11 cellular contexts compared by ENCODE assay signal in the genomic region with DNA sequence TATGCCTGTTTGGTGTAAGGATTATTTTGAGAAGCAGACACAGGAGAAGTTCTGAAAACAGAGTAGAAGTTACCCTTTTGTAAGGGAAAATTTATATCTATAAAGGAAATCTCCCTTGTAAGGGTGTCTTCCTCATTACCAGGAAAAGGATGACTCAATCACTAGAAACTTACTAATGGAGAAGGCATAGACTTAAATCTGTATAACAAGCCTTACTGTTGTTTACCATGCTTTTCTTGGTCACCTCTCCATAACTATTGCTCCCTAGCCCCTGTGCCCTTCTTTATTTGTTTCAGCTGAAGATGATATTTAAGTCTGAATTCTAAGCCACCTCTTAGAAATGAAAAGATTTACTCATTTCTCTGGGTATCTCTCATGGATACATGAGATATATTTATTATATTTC.
A peak's percentile ranks its signal among the peaks of the same experiment; 100 is the strongest.
DNase-seq lines count a peak whose midpoint lies in the region; ATAC-seq and TF ChIP-seq lines count a peak whose summit lies in the region.
"Had no signal": no experiment of that assay in that cellular context is flagged by ENCODE, and none has a peak within 500 bp of the region (broad histone marks: within the 10 kb centered on the region; RNA-seq: fewer than 3 reads in every experiment).

No MANE protein-coding gene starts in this region.

- CTCF ChIA-PET in activated naive CD4-positive, alpha-beta T cell treated with anti-CD3 and anti-CD28 coated beads, Interleukin-2, amount 10 ng/mL, durations not matched to agents 7 days and 5 days (lab: Charles Lee), result no interaction called here

- H3K4me1 ChIP-seq in upper lobe of right lung, result peaks cover 26% of the 10 kb centered on the region

- H3K9me3 ChIP-seq in upper lobe of right lung, result no peaks in the 10 kb centered on the region
- H3K9me3 ChIP-seq: right atrium auricular region had no signal

- H3K27ac Mint-ChIP-seq in activated naive CD4-positive, alpha-beta T cell treated with anti-CD3 and anti-CD28 coated beads, Interleukin-2, amount 10 ng/mL, durations not matched to agents 7 days and 5 days, result peak overlapping the region; percentile 78

- no peaks in the 10 kb centered on the region for H3K36me3 ChIP-seq in upper lobe of right lung
- H3K36me3 ChIP-seq: right atrium auricular region had no signal

- peak; percentile 30 for ATAC-seq in upper lobe of right lung

- H3K27me3 ChIP-seq in upper lobe of right lung, result no peaks in the 10 kb centered on the region
- H3K27me3 ChIP-seq: right atrium auricular region had no signal

- no peaks in the 10 kb centered on the region for H3K27me3 Mint-ChIP-seq in activated naive CD4-positive, alpha-beta T cell treated with anti-CD3 and anti-CD28 coated beads, Interleukin-2, amount 10 ng/mL, durations not matched to agents 7 days and 5 days

- peaks cover 86% of the 10 kb centered on the region for H3K4me1 Mint-ChIP-seq in activated naive CD4-positive, alpha-beta T cell treated with anti-CD3 and anti-CD28 coated beads, Interleukin-2, amount 10 ng/mL, durations not matched to agents 7 days and 5 days

- H3K9me3 Mint-ChIP-seq in activated naive CD4-positive, alpha-beta T cell treated with anti-CD3 and anti-CD28 coated beads, Interleukin-2, amount 10 ng/mL, durations not matched to agents 7 days and 5 days, result no peaks in the 10 kb centered on the region

- H3K27ac ChIP-seq in upper lobe of right lung, result no peak overlapping the region
- H3K27ac ChIP-seq: right atrium auricular region had no signal

- TF ChIP-seq CTCF in epithelial cell of esophagus (IDR thresholded peaks at IDR 0.05; ENCODE audit: insufficient read depth, low read depth, low read length, missing control alignments) (no peak), upper lobe of right lung (IDR thresholded peaks at IDR 0.05) (no peak)

- H3K36me3 Mint-ChIP-seq in activated naive CD4-positive, alpha-beta T cell treated with anti-CD3 and anti-CD28 coated beads, Interleukin-2, amount 10 ng/mL, durations not matched to agents 7 days and 5 days, result peaks cover 46% of the 10 kb centered on the region

- H3K4me3 ChIP-seq in epithelial cell of esophagus (ENCODE audit: low read length) (no peak overlapping the region), upper lobe of right lung (no peak overlapping the region)
- H3K4me3 ChIP-seq: right atrium auricular region had no signal

- peak overlapping the region; percentile 1 for H3K4me3 Mint-ChIP-seq in activated naive CD4-positive, alpha-beta T cell treated with anti-CD3 and anti-CD28 coated beads, Interleukin-2, amount 10 ng/mL, durations not matched to agents 7 days and 5 days

- no peak for DNase-seq in activated naive CD4-positive, alpha-beta T cell treated with anti-CD3 and anti-CD28 coated beads, Interleukin-2, amount 10 ng/mL, durations not matched to agents 7 days and 5 days
- DNase-seq in activated naive CD4-positive, alpha-beta T cell (lab: John Stamatoyannopoulos, UW), result no peak
- DNase-seq in SW480 (ENCODE audit: low spot score) (peak; percentile 48), epithelial cell of esophagus (ENCODE audit: low read depth) (peak; percentile 46), upper lobe of right lung (no peak), NOMO-1 treated with dmso at 0.1 percent for 144 hours (lab: John Stamatoyannopoulos, UW; ENCODE audit: unreplicated experiment) (no peak), anterior cingulate cortex (lab: John Stamatoyannopoulos, UW) (no peak)
- no peak for DNase-seq in stimulated activated naive CD4-positive, alpha-beta T cell (lab: John Stamatoyannopoulos, UW)
- DNase-seq: COR-L47; effector CD4-positive, alpha-beta T cell had no signal

- intact Hi-C loops in upper lobe of right lung (cut with DNase I), result no loop called here

Comparison
In these comparisons a context has a peak if more than half of its experiments do, and no peak if none do; other contexts are left out.
1. DNase-seq: peak in SW480 (single experiment) and epithelial cell of esophagus (single experiment); none in activated naive CD4-positive, alpha-beta T cell treated with anti-CD3 and anti-CD28 coated beads, Interleukin-2, amount 10 ng/mL, durations not matched to agents 7 days and 5 days (single experiment), activated naive CD4-positive, alpha-beta T cell (0 of 4), upper lobe of right lung (single experiment), NOMO-1 treated with dmso at 0.1 percent for 144 hours (single experiment), stimulated activated naive CD4-positive, alpha-beta T cell (0 of 6) and anterior cingulate cortex (0 of 58).